In genomic region chr13:94479559-94480095, GRCh38 we compare ENCODE assay signal across 1 cellular context.
TF ChIP-seq lines count a peak whose summit lies in the region.

DCT (minus strand) TSS chr13:94479682; CDS start chr13:94479255, 427 bp downstream.

TF ChIP-seq in GM23338, 12 proteins besides CTCF, POLR2A, EP300 and RAD21 (continued from another document):
- no peak for TF ChIP-seq ZNF462 (CRISPR knock-in tag; IDR thresholded peaks at IDR 0.05)
- TF ChIP-seq JUNB (IDR thresholded peaks at IDR 0.05; ENCODE audit: unreplicated experiment) = no peak
- TF ChIP-seq POLR2AphosphoS5 (IDR thresholded peaks at IDR 0.05; ENCODE audit: low read depth) = no peak
- no peak for TF ChIP-seq CREB1 (CRISPR knock-in tag; IDR thresholded peaks at IDR 0.05; ENCODE audit: low read depth)
